ENCODE assay signal across 10 cellular contexts in the genomic region with DNA sequence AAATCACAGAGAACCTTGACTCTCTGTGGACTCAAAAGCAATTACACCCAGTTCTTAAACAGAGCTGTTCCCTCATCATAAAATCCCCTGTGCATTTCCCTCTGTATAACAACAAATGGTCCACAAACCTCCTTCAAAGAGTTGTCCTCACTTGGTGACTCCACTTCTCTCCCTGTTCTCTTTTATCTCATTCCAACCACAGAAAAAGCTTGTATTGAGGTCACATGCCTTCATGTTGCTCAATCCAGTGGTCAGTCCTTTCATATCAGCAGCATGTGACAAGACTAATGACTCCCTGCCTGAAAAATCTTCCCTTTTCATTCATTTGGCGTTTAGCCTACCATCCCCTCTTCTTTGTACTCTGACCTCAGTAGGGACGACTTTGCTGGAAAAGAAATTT.
A peak's percentile ranks its signal among the peaks of the same experiment; 100 is the strongest.
DNase-seq lines count a peak whose midpoint lies in the region; ATAC-seq lines count a peak whose summit lies in the region.
"Had no signal": no experiment of that assay in that cellular context is flagged by ENCODE, and none has a peak within 500 bp of the region (broad histone marks: within the 10 kb centered on the region; RNA-seq: fewer than 3 reads in every experiment).

No MANE protein-coding gene starts in this region.

- H3K36me3 ChIP-seq in adipocyte (ENCODE audit: control insufficient read depth, insufficient read depth, low read length, severe bottlenecking), result no peaks in the 10 kb centered on the region
- H3K36me3 ChIP-seq: neutrophil had no signal

- H3K4me1 ChIP-seq in adipocyte (ENCODE audit: control insufficient read depth, insufficient read depth, low read length), result peaks cover 15% of the 10 kb centered on the region

- peak; percentile 34 for DNase-seq in adipocyte (ENCODE audit: low read depth)
- peak; percentile 73 for DNase-seq in non-pigmented ciliary epithelial cell (ENCODE audit: low read depth)
- no peak for DNase-seq in effector CD4-positive, alpha-beta T cell
- DNase-seq in activated CD8-positive, alpha-beta memory T cell treated with anti-CD3 and anti-CD28 coated beads, Interleukin-2, amount 50 U/mL, for 4 hours, result no peak
- no peak for DNase-seq in SW 1271 (lab: John Stamatoyannopoulos, UW)
- no peak for DNase-seq in NCI-H1694 treated with DMSO at 0.1 percent for 48 hours (lab: John Stamatoyannopoulos, UW)
- DNase-seq: cerebellar nuclear complex had no signal

- H3K9me3 ChIP-seq in adipocyte (ENCODE audit: control insufficient read depth, low read length), result no peaks in the 10 kb centered on the region
- H3K9me3 ChIP-seq: neutrophil had no signal

- H3K4me3 ChIP-seq in adipocyte (ENCODE audit: low read length), result no peak overlapping the region

- no peak overlapping the region for H3K9ac ChIP-seq in adipocyte (ENCODE audit: low read length)

- no peaks in the 10 kb centered on the region for H3K27me3 ChIP-seq in adipocyte (replicated peaks; ENCODE audit: control insufficient read depth, insufficient read depth, low read length)

- peak; percentile 40 for ATAC-seq in GM18907 (IDR thresholded peaks at IDR 0.05; ENCODE audit: unreplicated experiment)
- ATAC-seq in HG02970 (IDR thresholded peaks at IDR 0.05; ENCODE audit: low FRiP score, unreplicated experiment), result peak; percentile 19

Comparison
In these comparisons a context has a peak if more than half of its experiments do, and no peak if none do; other contexts are left out.
1. DNase-seq: peak in adipocyte (single experiment) and non-pigmented ciliary epithelial cell (single experiment); none in effector CD4-positive, alpha-beta T cell (single experiment), activated CD8-positive, alpha-beta memory T cell treated with anti-CD3 and anti-CD28 coated beads, Interleukin-2, amount 50 U/mL, for 4 hours (single experiment), SW 1271 (0 of 2) and NCI-H1694 treated with DMSO at 0.1 percent for 48 hours (single experiment).